In genomic region chr6:42010909-42011308, GRCh38 we compare ENCODE assay signal across 13 cellular contexts. TPM values are rescaled to one million over a fixed set of nuclear protein-coding genes. Genes with fewer than 3 reads are reported as not detected.
DNase-seq lines count a peak whose midpoint lies in the region; ATAC-seq, FAIRE-seq and TF ChIP-seq lines count a peak whose summit lies in the region.
"Had no signal": no experiment of that assay in that cellular context is flagged by ENCODE, and none has a peak within 500 bp of the region (broad histone marks: within the 10 kb centered on the region; RNA-seq: fewer than 3 reads in every experiment).

No MANE protein-coding gene starts in this region.

- intact Hi-C loops in CD4-positive, alpha-beta memory T cell (cut with micrococcal nuclease), result no loop called here

- WGBS in HUES64, result 94% methylated on average over 1 of the region's 1 CpG

- H3K9me3 Mint-ChIP-seq in CD4-positive, alpha-beta memory T cell, result peaks cover 0 to 2% (median 0%) of the 10 kb centered on the region in 8 donors
- no peaks in the 10 kb centered on the region for H3K9me3 Mint-ChIP-seq in activated T-helper 17 cell treated with anti-CD3 and anti-CD28 coated beads, Interleukin-2, amount 50 U/mL, for 72 hours
- H3K9me3 Mint-ChIP-seq in nephron, result no peaks in the 10 kb centered on the region
- H3K9me3 Mint-ChIP-seq: IgD-negative memory B cell had no signal

- no peaks in the 10 kb centered on the region for H3K27me3 Mint-ChIP-seq in CD4-positive, alpha-beta memory T cell
- no peaks in the 10 kb centered on the region for H3K27me3 Mint-ChIP-seq in activated T-helper 17 cell treated with anti-CD3 and anti-CD28 coated beads, Interleukin-2, amount 50 U/mL, for 72 hours
- no peaks in the 10 kb centered on the region for H3K27me3 Mint-ChIP-seq in nephron (ENCODE audit: low read depth)

- CTCF ChIA-PET in CD4-positive, alpha-beta memory T cell (lab: Charles Lee; ENCODE audit: partially characterized antibody), result interaction anchor here (1.5 to 1.7 kb wide), 2 partner anchors 20 to 30 kb away, joined by 3 to 4 read pairs; no protein-coding TSS in a partner anchor

- no peak for TF ChIP-seq POLR2A in GM12891 (IDR thresholded peaks at IDR 0.05; ENCODE audit: low read depth, low read length)

- H3K27ac Mint-ChIP-seq in CD4-positive, alpha-beta memory T cell, result peak overlapping the region in 6 of 7 donors; percentile 36 to 93 (median 76)
- peak overlapping the region; percentile 91 for H3K27ac Mint-ChIP-seq in activated T-helper 17 cell treated with anti-CD3 and anti-CD28 coated beads, Interleukin-2, amount 50 U/mL, for 72 hours
- peak overlapping the region; percentile 51 to 81 (median 80) for H3K27ac Mint-ChIP-seq in nephron

- TF ChIP-seq CTCF in nephron (IDR thresholded peaks at IDR 0.05; ENCODE audit: unreplicated experiment in 3 of 3) (no peak), coronary artery (IDR thresholded peaks at IDR 0.05) (no peak)

- no peaks in the 10 kb centered on the region for H3K9me3 ChIP-seq in CD4-positive, alpha-beta memory T cell (ENCODE audit: control insufficient read depth in 1 of 2, low read length in 2 of 2)
- H3K9me3 ChIP-seq in HUES64 (ENCODE audit: insufficient read depth, low read depth, low read length), result no peaks in the 10 kb centered on the region
- H3K9me3 ChIP-seq: heart left ventricle, mucosa of descending colon had no signal

- no peak for FAIRE-seq in GM12891 (lab: Jason Lieb, UNC)
- FAIRE-seq: RCC 7860 had no signal

- H3K27me3 ChIP-seq in CD4-positive, alpha-beta memory T cell (ENCODE audit: insufficient read depth, low read length), result no peaks in the 10 kb centered on the region
- no peaks in the 10 kb centered on the region for H3K27me3 ChIP-seq in HUES64 (ENCODE audit: insufficient read depth, low read length)
- H3K27me3 ChIP-seq: heart left ventricle had no signal

- ATAC-seq in activated T-helper 17 cell treated with anti-CD3 and anti-CD28 coated beads, Interleukin-2, amount 50 U/mL, for 72 hours (replicated peaks), result no peak
- ATAC-seq in HG02970 (IDR thresholded peaks at IDR 0.05; ENCODE audit: low FRiP score, unreplicated experiment), result no peak
- no peak for ATAC-seq in HG03442 (IDR thresholded peaks at IDR 0.05; ENCODE audit: unreplicated experiment)

- H3K4me1 Mint-ChIP-seq in CD4-positive, alpha-beta memory T cell, result peaks cover 57 to 85% (median 69%) of the 10 kb centered on the region in 4 donors
- H3K4me1 Mint-ChIP-seq in activated T-helper 17 cell treated with anti-CD3 and anti-CD28 coated beads, Interleukin-2, amount 50 U/mL, for 72 hours, result peaks cover 53% of the 10 kb centered on the region
- H3K4me1 Mint-ChIP-seq in nephron, result peaks cover 40% of the 10 kb centered on the region

- no peak overlapping the region for H3K9ac ChIP-seq in HUES64 (ENCODE audit: low read depth, low read length)

- H3K36me3 Mint-ChIP-seq in CD4-positive, alpha-beta memory T cell, result peaks cover 19 to 52% of the 10 kb centered on the region in 2 donors
- peaks cover 56% of the 10 kb centered on the region for H3K36me3 Mint-ChIP-seq in activated T-helper 17 cell treated with anti-CD3 and anti-CD28 coated beads, Interleukin-2, amount 50 U/mL, for 72 hours (ENCODE audit: low read depth)
- no peaks in the 10 kb centered on the region for H3K36me3 Mint-ChIP-seq in nephron (ENCODE audit: low read depth)

- H3K27ac ChIP-seq in CD4-positive, alpha-beta memory T cell (ENCODE audit: low read depth, low read length), result peak overlapping the region; percentile 51
- H3K27ac ChIP-seq in HUES64 (ENCODE audit: low read depth, low read length) (peak overlapping the region; percentile 31; the same call in 1 of the 2 replicates), coronary artery (no peak overlapping the region)

- POLR2A ChIA-PET in CD4-positive, alpha-beta memory T cell (lab: Charles Lee; ENCODE audit: partially characterized antibody), result interaction anchor here (1.0 to 2.7 kb wide), 8 partner anchors 11 to 71 kb away, joined by 3 to 14 read pairs (median 4); partner anchors contain the start of genes CCND3 and TAF8

- peak overlapping the region; percentile 28 to 84 (median 67) for H3K4me3 Mint-ChIP-seq in CD4-positive, alpha-beta memory T cell
- H3K4me3 Mint-ChIP-seq in activated T-helper 17 cell treated with anti-CD3 and anti-CD28 coated beads, Interleukin-2, amount 50 U/mL, for 72 hours, result peak overlapping the region; percentile 91
- no peak overlapping the region for H3K4me3 Mint-ChIP-seq in nephron

- H3K4me3 ChIP-seq in CD4-positive, alpha-beta memory T cell (ENCODE audit: low read length in 2 of 2), result no peak overlapping the region
- H3K4me3 ChIP-seq in HUES64 (ENCODE audit: low read length), result no peak overlapping the region
- no peak overlapping the region for H3K4me3 ChIP-seq in coronary artery
- H3K4me3 ChIP-seq: mucosa of descending colon had no signal

- no peak for DNase-seq in CD4-positive, alpha-beta memory T cell
- DNase-seq in coronary artery (ENCODE audit: low spot score) (no peak), GM12891 (ENCODE audit: insufficient read length, low spot score) (no peak)
- DNase-seq: mucosa of descending colon; stimulated activated CD4-positive, alpha-beta T cell treated with anti-CD3 and anti-CD28 coated beads, Interleukin-2, amount 100 ng/mL, for 48 hours had no signal

- H3K4me1 ChIP-seq in CD4-positive, alpha-beta memory T cell (ENCODE audit: insufficient read depth, low read length), result peaks cover 63% of the 10 kb centered on the region
- peaks cover 11% of the 10 kb centered on the region for H3K4me1 ChIP-seq in HUES64 (ENCODE audit: insufficient read depth, low read length)

- peaks cover 3% of the 10 kb centered on the region for H3K36me3 ChIP-seq in CD4-positive, alpha-beta memory T cell (ENCODE audit: insufficient read depth, low read length)
- no peaks in the 10 kb centered on the region for H3K36me3 ChIP-seq in HUES64 (ENCODE audit: insufficient read depth, low read length)
- H3K36me3 ChIP-seq: heart left ventricle had no signal

TF ChIP-seq in GM12891, 5 proteins besides CTCF, POLR2A, EP300 and RAD21:
- TF ChIP-seq POLR2AphosphoS5 (IDR thresholded peaks at IDR 0.05; ENCODE audit: low read depth, low read length), result no peak
- TF ChIP-seq PAX5 (IDR thresholded peaks at IDR 0.05; ENCODE audit: insufficient read depth, low read length, severe bottlenecking), result no peak
- TF ChIP-seq TAF1 (IDR thresholded peaks at IDR 0.05; ENCODE audit: low read depth, low read length), result no peak
- TF ChIP-seq POU2F2 (IDR thresholded peaks at IDR 0.05; ENCODE audit: low read depth, low read length), result no peak
- no peak for TF ChIP-seq SPI1 (IDR thresholded peaks at IDR 0.05; ENCODE audit: low read depth, low read length)

RNA-seq across cellular contexts. Expression of gene TAF8, which starts 39.4 kb away (rescaled TPM):
- 10 to 100 TPM; 39.1 to 40.9 TPM for total RNA-seq in CD4-positive, alpha-beta memory T cell
- polyA plus RNA-seq in CD4-positive, alpha-beta memory T cell, result 10 to 100 TPM; 10.3 to 19.3 TPM
- 17.3 TPM for polyA plus RNA-seq in HUES64 (2013, experiment 1 of 2)
- 19.0 TPM for polyA plus RNA-seq in HUES64 (2013, experiment 2 of 2)
- 10 to 100 TPM; 48.8 to 60.9 TPM for total RNA-seq in activated T-helper 17 cell treated with anti-CD3 and anti-CD28 coated beads, Interleukin-2, amount 50 U/mL, for 72 hours
- polyA plus RNA-seq in GM12891 (2012; ENCODE audit: low read depth, missing spikeins), result 9.4 TPM

Comparison
In these comparisons a context has a peak if more than half of its experiments do, and no peak if none do; other contexts are left out.
1. H3K27ac ChIP-seq: peak in CD4-positive, alpha-beta memory T cell (single experiment) and HUES64 (single experiment); none in coronary artery (0 of 2).
2. H3K4me3 Mint-ChIP-seq: peak in CD4-positive, alpha-beta memory T cell (8 of 8) and activated T-helper 17 cell treated with anti-CD3 and anti-CD28 coated beads, Interleukin-2, amount 50 U/mL, for 72 hours (single experiment); none in nephron (0 of 3).
3. Peak in every context shown above with its lines, with median percentiles within 50 percentile points of each other: H3K27ac Mint-ChIP-seq.